ENCODE assay signal across 28 cellular contexts in genomic region chr18:30800800-30801199, GRCh38.
"Had no signal": no experiment of that assay in that cellular context is flagged by ENCODE, and none has a peak within 500 bp of the region (broad histone marks: within the 10 kb centered on the region; RNA-seq: fewer than 3 reads in every experiment).

No MANE protein-coding gene starts in this region.

- H3K27ac Mint-ChIP-seq: stimulated activated effector memory CD8-positive, alpha-beta T cell treated with anti-CD3 and anti-CD28 coated beads, Interleukin-12 subunit alpha, Interleukin-12 subunit beta, amount 100 ng/mL, for 72 hours; stimulated activated naive B cell treated with anti-CD40 and anti-IgM and Interleukin-4, amounts not matched to agents 10 μg/mL and 1 μg/mL and 100 μg/mL, for 72 hours; stimulated activated naive CD8-positive, alpha-beta T cell treated with anti-CD3 and anti-CD28 coated beads, Interleukin-15, amount 100 ng/mL, for 72 hours; stimulated activated naive CD8-positive, alpha-beta T cell treated with anti-CD3 and anti-CD28 coated beads, Interleukin-15, Interleukin-2, amounts not matched to agents 100 ng/mL and 50 ng/mL, for 24 hours; type B pancreatic cell had no signal

- H3K27ac ChIP-seq: stomach, suprapubic skin, testis, thoracic aorta, thyroid gland, tibial artery, tibial nerve, transverse colon, upper lobe of left lung, upper lobe of right lung, uterus, vagina had no signal

- DNase-seq: stimulated activated CD4-positive, alpha-beta T cell treated with anti-CD3 and anti-CD28 coated beads, Interleukin-2, amount 100 ng/mL, for 48 hours; stimulated activated CD4-positive, alpha-beta T cell treated with anti-CD3 and anti-CD28 coated beads, Interleukin-4, amount 100 ng/mL, for 1 hour; stimulated activated CD4-positive, alpha-beta T cell treated with anti-CD3 and anti-CD28 coated beads, Interleukin-4, amount 100 ng/mL, for 24 hours; stimulated activated CD4-positive, alpha-beta T cell treated with anti-CD3 and anti-CD28 coated beads, Interleukin-4, amount 100 ng/mL, for 4 hours; stimulated activated CD8-positive, alpha-beta memory T cell treated with anti-CD3 and anti-CD28 coated beads, Interleukin-4, amount 100 ng/mL, for 48 hours; stimulated activated naive B cell treated with anti-CD40 and anti-IgM and Interleukin-4, amounts not matched to agents 10 μg/mL and 1 μg/mL and 100 μg/mL, for 72 hours; stimulated activated naive CD4-positive, alpha-beta T cell; stimulated activated naive CD4-positive, alpha-beta T cell treated with Interleukin-2 at 50 U/mL for 16 hours; stimulated activated naive CD8-positive, alpha-beta T cell treated with anti-CD3 and anti-CD28 coated beads, Interleukin-15, amount 100 ng/mL, for 72 hours; stimulated activated naive CD8-positive, alpha-beta T cell treated with anti-CD3 and anti-CD28 coated beads, Interleukin-15, Interleukin-2, amounts not matched to agents 100 U/mL and 50 U/mL, for 24 hours; stomach; substantia nigra; testis; thyroid gland; tibial artery; transverse colon; trophoblast cell; upper lobe of left lung; upper lobe of right lung; uterus had no signal

- H3K9me3 ChIP-seq: stomach, suprapubic skin, testis, thoracic aorta, thyroid gland, tibial artery, tibial nerve, transverse colon, upper lobe of left lung, upper lobe of right lung, uterus, vagina had no signal

- H3K36me3 ChIP-seq: stomach, suprapubic skin, thoracic aorta, thyroid gland, tibial artery, tibial nerve, transverse colon, upper lobe of left lung, upper lobe of right lung, uterus, vagina had no signal

- FAIRE-seq: urothelium cell line had no signal

- H3K4me1 Mint-ChIP-seq: stimulated activated effector memory CD8-positive, alpha-beta T cell treated with anti-CD3 and anti-CD28 coated beads, Interleukin-12 subunit alpha, Interleukin-12 subunit beta, amount 100 ng/mL, for 72 hours; stimulated activated naive B cell treated with anti-CD40 and anti-IgM and Interleukin-4, amounts not matched to agents 10 μg/mL and 1 μg/mL and 100 μg/mL, for 72 hours; stimulated activated naive CD8-positive, alpha-beta T cell treated with anti-CD3 and anti-CD28 coated beads, Interleukin-15, amount 100 ng/mL, for 72 hours had no signal

- H3K27me3 Mint-ChIP-seq: stimulated activated naive B cell treated with anti-CD40 and anti-IgM and Interleukin-4, amounts not matched to agents 10 μg/mL and 1 μg/mL and 100 μg/mL, for 72 hours; stimulated activated naive CD8-positive, alpha-beta T cell treated with anti-CD3 and anti-CD28 coated beads, Interleukin-15, amount 100 ng/mL, for 72 hours; stimulated activated naive CD8-positive, alpha-beta T cell treated with anti-CD3 and anti-CD28 coated beads, Interleukin-15, Interleukin-2, amounts not matched to agents 100 ng/mL and 50 ng/mL, for 24 hours; type B pancreatic cell had no signal

- H3K4me1 ChIP-seq: stomach, suprapubic skin, testis, thyroid gland, tibial nerve, transverse colon, upper lobe of left lung, upper lobe of right lung, uterus, vagina had no signal

- H3K27me3 ChIP-seq: stomach, suprapubic skin, testis, thyroid gland, tibial artery, tibial nerve, transverse colon, upper lobe of left lung, upper lobe of right lung, uterus, vagina had no signal

- ATAC-seq: stimulated activated effector memory CD8-positive, alpha-beta T cell treated with anti-CD3 and anti-CD28 coated beads, Interleukin-12 subunit alpha, Interleukin-12 subunit beta, amount 100 ng/mL, for 72 hours; stimulated activated naive B cell treated with anti-CD40 and anti-IgM and Interleukin-4, amounts not matched to agents 10 μg/mL and 1 μg/mL and 100 μg/mL, for 72 hours; stimulated activated naive CD8-positive, alpha-beta T cell treated with anti-CD3 and anti-CD28 coated beads, Interleukin-15, amount 100 ng/mL, for 72 hours; stimulated activated naive CD8-positive, alpha-beta T cell treated with anti-CD3 and anti-CD28 coated beads, Interleukin-15, Interleukin-2, amounts not matched to agents 100 U/mL and 50 U/mL, for 24 hours; upper lobe of right lung had no signal

- H3K36me3 Mint-ChIP-seq: stimulated activated effector memory CD8-positive, alpha-beta T cell treated with anti-CD3 and anti-CD28 coated beads, Interleukin-12 subunit alpha, Interleukin-12 subunit beta, amount 100 ng/mL, for 72 hours; stimulated activated naive B cell treated with anti-CD40 and anti-IgM and Interleukin-4, amounts not matched to agents 10 μg/mL and 1 μg/mL and 100 μg/mL, for 72 hours; type B pancreatic cell had no signal

- H3K4me3 ChIP-seq: stomach, suprapubic skin, testis, thoracic aorta, thyroid gland, tibial artery, tibial nerve, transverse colon, upper lobe of left lung, upper lobe of right lung, uterus, vagina had no signal

- H3K9me3 Mint-ChIP-seq: type B pancreatic cell had no signal

- H3K4me3 Mint-ChIP-seq: stimulated activated effector memory CD8-positive, alpha-beta T cell treated with anti-CD3 and anti-CD28 coated beads, Interleukin-12 subunit alpha, Interleukin-12 subunit beta, amount 100 ng/mL, for 72 hours; stimulated activated naive B cell treated with anti-CD40 and anti-IgM and Interleukin-4, amounts not matched to agents 10 μg/mL and 1 μg/mL and 100 μg/mL, for 72 hours; stimulated activated naive CD8-positive, alpha-beta T cell treated with anti-CD3 and anti-CD28 coated beads, Interleukin-15, amount 100 ng/mL, for 72 hours; stimulated activated naive CD8-positive, alpha-beta T cell treated with anti-CD3 and anti-CD28 coated beads, Interleukin-15, Interleukin-2, amounts not matched to agents 100 ng/mL and 50 ng/mL, for 24 hours; type B pancreatic cell had no signal
